In genomic region chr3:184796551-184796950, GRCh38 we compare ENCODE assay signal across 29 cellular contexts. TPM values are rescaled to one million over a fixed set of nuclear protein-coding genes. Genes with fewer than 3 reads are reported as not detected.
DNase-seq lines count a peak whose midpoint lies in the region; FAIRE-seq and TF ChIP-seq lines count a peak whose summit lies in the region.
"Had no signal": no experiment of that assay in that cellular context is flagged by ENCODE, and none has a peak within 500 bp of the region (broad histone marks: within the 10 kb centered on the region; RNA-seq: fewer than 3 reads in every experiment).

No MANE protein-coding gene starts in this region.

- H3K9me3 ChIP-seq in kidney (ENCODE audit: control insufficient read depth in 1 of 2, low read length in 2 of 2) (no peaks in the 10 kb centered on the region), BE2C (no peaks in the 10 kb centered on the region)
- H3K9me3 ChIP-seq: adrenal gland, prostate gland, stomach, uterus had no signal

- TF ChIP-seq CTCF in kidney (IDR thresholded peaks at IDR 0.05; ENCODE audit: borderline replicate concordance, extremely low read depth, insufficient read depth): no peak
- TF ChIP-seq CTCF in BE2C (IDR thresholded peaks at IDR 0.05; ENCODE audit: low read depth, low read length): no peak

- no peaks in the 10 kb centered on the region for H3K36me3 ChIP-seq in kidney (ENCODE audit: control insufficient read depth in 1 of 2, insufficient read depth in 2 of 2, low read length in 2 of 2)
- no peaks in the 10 kb centered on the region for H3K36me3 ChIP-seq in BE2C
- H3K36me3 ChIP-seq: adrenal gland, HAP-1, prostate gland, stomach, uterus had no signal

- H3K27ac ChIP-seq in kidney (ENCODE audit: low read depth in 2 of 2, low read length in 2 of 2): no peak overlapping the region
- H3K27ac ChIP-seq: adrenal gland, PC-9, prostate gland, stomach, uterus had no signal

- peak overlapping the region in 2 of 6 donors; percentile 34 to 45 for H3K27ac Mint-ChIP-seq in immature natural killer cell
- H3K27ac Mint-ChIP-seq: activated CD8-positive, alpha-beta T cell treated with anti-CD3 and anti-CD28 coated beads for 36 hours; activated naive CD4-positive, alpha-beta T cell treated with anti-CD3 and anti-CD28 coated beads, Interleukin-2, amount 10 ng/mL, durations not matched to agents 7 days and 5 days; activated T-helper 17 cell treated with anti-CD3 and anti-CD28 coated beads, Interleukin-2, amount 50 U/mL, for 72 hours; B cell; CD8-positive, alpha-beta memory T cell; naive B cell had no signal

- H3K4me3 Mint-ChIP-seq in immature natural killer cell: peak overlapping the region in 4 of 5 donors; percentile 33 to 61 (median 42)
- H3K4me3 Mint-ChIP-seq: activated CD8-positive, alpha-beta T cell treated with anti-CD3 and anti-CD28 coated beads for 36 hours; activated naive CD4-positive, alpha-beta T cell treated with anti-CD3 and anti-CD28 coated beads, Interleukin-2, amount 10 ng/mL, durations not matched to agents 7 days and 5 days; activated T-helper 17 cell treated with anti-CD3 and anti-CD28 coated beads, Interleukin-2, amount 50 U/mL, for 72 hours; B cell; brain; naive B cell had no signal

- H3K4me1 ChIP-seq in kidney (ENCODE audit: control insufficient read depth in 1 of 2, insufficient read depth in 1 of 2, low read depth in 1 of 2, low read length in 2 of 2): no peaks in the 10 kb centered on the region
- H3K4me1 ChIP-seq in BE2C: no peaks in the 10 kb centered on the region; the same call in 1 of the 2 replicates
- H3K4me1 ChIP-seq: adrenal gland, HAP-1, prostate gland, uterus had no signal

- H3K9me3 Mint-ChIP-seq in immature natural killer cell: peaks cover 0 to 1% (median 0%) of the 10 kb centered on the region in 6 donors
- H3K9me3 Mint-ChIP-seq: activated CD8-positive, alpha-beta T cell treated with anti-CD3 and anti-CD28 coated beads for 36 hours; activated naive CD4-positive, alpha-beta T cell treated with anti-CD3 and anti-CD28 coated beads, Interleukin-2, amount 10 ng/mL, durations not matched to agents 7 days and 5 days; activated T-helper 17 cell treated with anti-CD3 and anti-CD28 coated beads, Interleukin-2, amount 50 U/mL, for 72 hours had no signal

- H3K4me3 ChIP-seq in kidney (ENCODE audit: low read length in 2 of 2): no peak overlapping the region
- H3K4me3 ChIP-seq in BE2C (ENCODE audit: low read depth, low read length): no peak overlapping the region
- H3K4me3 ChIP-seq: adrenal gland, GM12878, HAP-1, PC-9, prostate gland, stomach, uterus had no signal

- no peaks in the 10 kb centered on the region for H3K36me3 Mint-ChIP-seq in immature natural killer cell
- H3K36me3 Mint-ChIP-seq: activated naive CD4-positive, alpha-beta T cell treated with anti-CD3 and anti-CD28 coated beads, Interleukin-2, amount 10 ng/mL, durations not matched to agents 7 days and 5 days; brain had no signal

- H3K27me3 Mint-ChIP-seq in immature natural killer cell (ENCODE audit: low read depth in 3 of 3): peaks cover 6 to 14% (median 13%) of the 10 kb centered on the region in 3 donors

- peaks cover 13 to 29% of the 10 kb centered on the region in 2 donors for H3K4me1 Mint-ChIP-seq in immature natural killer cell
- H3K4me1 Mint-ChIP-seq: activated naive CD4-positive, alpha-beta T cell treated with anti-CD3 and anti-CD28 coated beads, Interleukin-2, amount 10 ng/mL, durations not matched to agents 7 days and 5 days; B cell; naive B cell had no signal

- intact Hi-C loops in kidney (cut with DNase I): no loop called here

- H3K9ac ChIP-seq in kidney (ENCODE audit: low read length in 2 of 2): no peak overlapping the region

- peak; percentile 33 for DNase-seq in activated CD8-positive, alpha-beta memory T cell treated with anti-CD3 and anti-CD28 coated beads, Interleukin-2, amount 50 U/mL, for 48 hours
- no peak for DNase-seq in activated CD8-positive, alpha-beta memory T cell treated with anti-CD3 and anti-CD28 coated beads, Interleukin-2, amount 50 U/mL, for 4 hours
- DNase-seq in amniotic epithelial cell (ENCODE audit: low read depth) (peak; percentile 10), immature natural killer cell (peak; percentile 27 to 34 (median 31)), kidney (no peak), SHP77 treated with DMSO at 0.1 percent for 48 hours (lab: John Stamatoyannopoulos, UW) (no peak), BE2C (no peak)
- DNase-seq: ACHN; activated CD4-positive, alpha-beta T cell treated with anti-CD3 and anti-CD28 coated beads for 1 hour; activated CD8-positive, alpha-beta T cell treated with anti-CD3 and anti-CD28 coated beads for 36 hours; activated naive CD4-positive, alpha-beta T cell treated with anti-CD3 and anti-CD28 coated beads, Interleukin-2, amount 10 ng/mL, durations not matched to agents 7 days and 5 days; adrenal gland; CD8-positive, alpha-beta memory T cell; naive B cell; NCI-H1436 treated with DMSO at 0.1 percent for 48 hours; NCI-H526; PC-9; SIG-M5; stimulated activated CD4-positive, alpha-beta T cell treated with anti-CD3 and anti-CD28 coated beads, Interleukin-4, amount 100 ng/mL, for 1 hour; stomach; uterus had no signal

- H3K27me3 ChIP-seq in BE2C: no peaks in the 10 kb centered on the region
- H3K27me3 ChIP-seq: adrenal gland had no signal

- FAIRE-seq in kidney (lab: Jason Lieb, UNC): no peak
- FAIRE-seq: endothelial cell of umbilical vein, frontal cortex, GM12878 had no signal

RNA-seq across cellular contexts. Expression of gene VPS8, which starts 15.4 kb away (rescaled TPM):
- polyA plus RNA-seq in immature natural killer cell: 10 to 100 TPM; 16.0 to 20.8 (median 16.7) TPM
- total RNA-seq in kidney: 55.0 TPM
- polyA plus RNA-seq in kidney (ENCODE audit: insufficient read depth, low read depth, low replicate concordance): 10.8 TPM
- polyA plus RNA-seq in BE2C (2012; ENCODE audit: insufficient read depth, insufficient read length, low read depth): 16.2 TPM

Comparison
In these comparisons a context has a peak if more than half of its experiments do, and no peak if none do; other contexts are left out.
1. DNase-seq: peak in activated CD8-positive, alpha-beta memory T cell treated with anti-CD3 and anti-CD28 coated beads, Interleukin-2, amount 50 U/mL, for 48 hours (single experiment), amniotic epithelial cell (single experiment) and immature natural killer cell (3 of 3); none in activated CD8-positive, alpha-beta memory T cell treated with anti-CD3 and anti-CD28 coated beads, Interleukin-2, amount 50 U/mL, for 4 hours (single experiment), kidney (single experiment), SHP77 treated with DMSO at 0.1 percent for 48 hours (single experiment) and BE2C (single experiment).